Comparison of ENCODE assay signal across 11 cellular contexts in genomic region chr4:17780461-17781071, GRCh38. TPM values are rescaled to one million over a fixed set of nuclear protein-coding genes. Genes with fewer than 3 reads are reported as not detected.
DNase-seq lines count a peak whose midpoint lies in the region; ATAC-seq, FAIRE-seq and TF ChIP-seq lines count a peak whose summit lies in the region.
"Had no signal": no experiment of that assay in that cellular context is flagged by ENCODE, and none has a peak within 500 bp of the region (broad histone marks: within the 10 kb centered on the region; RNA-seq: fewer than 3 reads in every experiment).

No MANE protein-coding gene starts in this region.

- no peak overlapping the region for H3K27ac ChIP-seq in kidney (ENCODE audit: low read depth in 2 of 2, low read length in 2 of 2)
- no peak overlapping the region for H3K27ac ChIP-seq in stomach smooth muscle (ENCODE audit: low read length)
- H3K27ac ChIP-seq: BLaER1 had no signal

- H3K9me3 ChIP-seq in kidney (ENCODE audit: control insufficient read depth in 1 of 2, low read length in 2 of 2) (no peaks in the 10 kb centered on the region), stomach smooth muscle (ENCODE audit: control insufficient read depth in 2 of 2, low read length in 2 of 2) (no peaks in the 10 kb centered on the region)

- H3K36me3 ChIP-seq in kidney (ENCODE audit: control insufficient read depth in 1 of 2, insufficient read depth in 2 of 2, low read length in 2 of 2) (no peaks in the 10 kb centered on the region), stomach smooth muscle (ENCODE audit: control insufficient read depth in 2 of 2, insufficient read depth in 2 of 2, low read length in 2 of 2) (no peaks in the 10 kb centered on the region)
- H3K36me3 ChIP-seq: BLaER1 had no signal

- POLR2A ChIA-PET in activated naive CD8-positive, alpha-beta T cell treated with anti-CD3 and anti-CD28 coated beads, Interleukin-2, amount 10 ng/mL, durations not matched to agents 7 days and 5 days (lab: Charles Lee): no interaction called here

- H3K4me1 ChIP-seq in kidney (ENCODE audit: control insufficient read depth in 1 of 2, insufficient read depth in 1 of 2, low read depth in 1 of 2, low read length in 2 of 2): peaks cover 0 to 4% of the 10 kb centered on the region in 2 donors
- H3K4me1 ChIP-seq in stomach smooth muscle (ENCODE audit: control insufficient read depth, insufficient read depth, low read length): peaks cover 24% of the 10 kb centered on the region
- H3K4me1 ChIP-seq: BLaER1 had no signal

- peaks cover 55% of the 10 kb centered on the region for H3K27me3 Mint-ChIP-seq in activated naive CD8-positive, alpha-beta T cell treated with anti-CD3 and anti-CD28 coated beads, Interleukin-2, amount 10 ng/mL, durations not matched to agents 7 days and 5 days

- peaks cover 5% of the 10 kb centered on the region for H3K4me1 Mint-ChIP-seq in activated naive CD8-positive, alpha-beta T cell treated with anti-CD3 and anti-CD28 coated beads, Interleukin-2, amount 10 ng/mL, durations not matched to agents 7 days and 5 days

- peak; percentile 35 for DNase-seq in NCI-H146 (lab: John Stamatoyannopoulos, UW)
- no peak for DNase-seq in NCI-H146 treated with DMSO at 0.1 percent for 48 hours (lab: John Stamatoyannopoulos, UW; ENCODE audit: unreplicated experiment)
- DNase-seq in activated naive CD8-positive, alpha-beta T cell treated with anti-CD3 and anti-CD28 coated beads, Interleukin-2, amount 10 ng/mL, durations not matched to agents 7 days and 5 days: no peak
- DNase-seq in kidney: no peak
- DNase-seq in stimulated activated CD4-positive, alpha-beta T cell treated with anti-CD3 and anti-CD28 coated beads, Interleukin-4, amount 100 ng/mL, for 4 hours: no peak
- DNase-seq in dermis blood vessel endothelial cell: no peak
- DNase-seq in cerebellum (ENCODE audit: low spot score): no peak

- no peaks in the 10 kb centered on the region for H3K9me3 Mint-ChIP-seq in activated naive CD8-positive, alpha-beta T cell treated with anti-CD3 and anti-CD28 coated beads, Interleukin-2, amount 10 ng/mL, durations not matched to agents 7 days and 5 days

- no peak for TF ChIP-seq CTCF in kidney (IDR thresholded peaks at IDR 0.05; ENCODE audit: borderline replicate concordance, extremely low read depth, insufficient read depth)

- FAIRE-seq in kidney (lab: Jason Lieb, UNC): no peak

- H3K36me3 Mint-ChIP-seq in activated naive CD8-positive, alpha-beta T cell treated with anti-CD3 and anti-CD28 coated beads, Interleukin-2, amount 10 ng/mL, durations not matched to agents 7 days and 5 days: no peaks in the 10 kb centered on the region

- H3K4me3 ChIP-seq in kidney (ENCODE audit: low read length in 2 of 2) (peak overlapping the region; percentile 10 to 46), stomach smooth muscle (ENCODE audit: low read length in 2 of 2) (peak overlapping the region; percentile 67 to 72)
- H3K4me3 ChIP-seq: BLaER1 had no signal

- no peak overlapping the region for H3K9ac ChIP-seq in kidney (ENCODE audit: low read length in 2 of 2)
- H3K9ac ChIP-seq in stomach smooth muscle (ENCODE audit: low read length in 2 of 2): peak overlapping the region in 1 of 2 donors; percentile 21
- H3K9ac ChIP-seq: BLaER1 had no signal

- H3K27ac Mint-ChIP-seq in activated naive CD8-positive, alpha-beta T cell treated with anti-CD3 and anti-CD28 coated beads, Interleukin-2, amount 10 ng/mL, durations not matched to agents 7 days and 5 days: no peak overlapping the region

- no peak for ATAC-seq in activated naive CD8-positive, alpha-beta T cell treated with anti-CD3 and anti-CD28 coated beads, Interleukin-2, amount 10 ng/mL, durations not matched to agents 7 days and 5 days (ENCODE audit: low read depth)

- intact Hi-C loops in kidney (cut with DNase I): no loop called here

- peaks cover 15 to 20% of the 10 kb centered on the region in 2 donors for H3K27me3 ChIP-seq in stomach smooth muscle (ENCODE audit: control insufficient read depth in 1 of 2, insufficient read depth in 2 of 2, low read length in 2 of 2)
- H3K27me3 ChIP-seq: BLaER1 had no signal

- peak overlapping the region; percentile 23 for H3K4me3 Mint-ChIP-seq in activated naive CD8-positive, alpha-beta T cell treated with anti-CD3 and anti-CD28 coated beads, Interleukin-2, amount 10 ng/mL, durations not matched to agents 7 days and 5 days

RNA-seq across cellular contexts. Expression of gene FAM184B, which starts 0.9 kb away (rescaled TPM):
- total RNA-seq in activated naive CD8-positive, alpha-beta T cell treated with anti-CD3 and anti-CD28 coated beads, Interleukin-2, amount 10 ng/mL, durations not matched to agents 7 days and 5 days: not detected
- total RNA-seq in kidney (0.09 TPM), dermis blood vessel endothelial cell (not detected in 2 replicates), cerebellum (2.3 TPM)
- 0.39 TPM for polyA plus RNA-seq in kidney (ENCODE audit: insufficient read depth, low read depth, low replicate concordance)
- total RNA-seq: activated CD8-positive, alpha-beta memory T cell treated with anti-CD3 and anti-CD28 coated beads for 36 hours; subcutaneous adipose tissue had no signal

RNA-seq across cellular contexts. Expression of gene DCAF16, which starts 30.0 kb away (rescaled TPM):
- total RNA-seq in activated naive CD8-positive, alpha-beta T cell treated with anti-CD3 and anti-CD28 coated beads, Interleukin-2, amount 10 ng/mL, durations not matched to agents 7 days and 5 days: 10 to 100 TPM; 54.5 to 60.6 TPM
- 40.7 TPM for total RNA-seq in kidney
- polyA plus RNA-seq in kidney (ENCODE audit: insufficient read depth, low read depth, low replicate concordance): 7.4 TPM
- total RNA-seq in dermis blood vessel endothelial cell: 19.2 and 21.4 TPM in 2 replicates
- 49.4 TPM for total RNA-seq in cerebellum

RNA-seq across cellular contexts. Expression of gene NCAPG, which starts 30.2 kb away (rescaled TPM):
- total RNA-seq in activated naive CD8-positive, alpha-beta T cell treated with anti-CD3 and anti-CD28 coated beads, Interleukin-2, amount 10 ng/mL, durations not matched to agents 7 days and 5 days: 10 to 100 TPM; 59.1 to 66.6 TPM
- total RNA-seq in kidney (0.91 TPM), dermis blood vessel endothelial cell (16.2 and 78.7 TPM in 2 replicates), cerebellum (41.3 TPM)
- polyA plus RNA-seq in kidney (ENCODE audit: insufficient read depth, low read depth, low replicate concordance): 0.19 TPM
